In genomic region chr11:118437736-118438125, GRCh38 we compare ENCODE assay signal across 8 cellular contexts. TPM values are rescaled to one million over a fixed set of nuclear protein-coding genes. Genes with fewer than 3 reads are reported as not detected.
A peak's percentile ranks its signal among the peaks of the same experiment; 100 is the strongest.
DNase-seq lines count a peak whose midpoint lies in the region; ATAC-seq and TF ChIP-seq lines count a peak whose summit lies in the region.

No MANE protein-coding gene starts in this region.

- DNase-seq in NCI-H345 treated with DMSO at 0.1 percent for 48 hours (lab: John Stamatoyannopoulos, UW; ENCODE audit: unreplicated experiment) (peak; percentile 40), glutamatergic neuron (peak; percentile 74), putamen (ENCODE audit: low spot score) (peak; percentile 64), DMS53 (lab: John Stamatoyannopoulos, UW) (no peak), 8988T (no peak)
- peak; percentile 75 for DNase-seq in activated effector memory CD4-positive, alpha-beta T cell treated with anti-CD3 and anti-CD28 coated beads, Interleukin-2, amount 50 U/mL, for 16 hours

- peak overlapping the region; percentile 95 for H3K27ac Mint-ChIP-seq in glutamatergic neuron (ENCODE audit: unreplicated experiment)

- peaks cover 13% of the 10 kb centered on the region for H3K27me3 Mint-ChIP-seq in glutamatergic neuron (ENCODE audit: unreplicated experiment)

- H3K9me3 Mint-ChIP-seq in glutamatergic neuron (ENCODE audit: unreplicated experiment), result peaks cover 6% of the 10 kb centered on the region

- no peak for ATAC-seq in HG03095 (IDR thresholded peaks at IDR 0.05; ENCODE audit: unreplicated experiment)

- peak overlapping the region; percentile 93 for H3K4me3 ChIP-seq in GM12875 (ENCODE audit: low read depth, low read length)

- TF ChIP-seq CTCF in GM12875 (IDR thresholded peaks at IDR 0.05; ENCODE audit: borderline replicate concordance, insufficient read depth, low read depth, low read length) (no peak), glutamatergic neuron (IDR thresholded peaks at IDR 0.05; ENCODE audit: partially characterized antibody, unreplicated experiment) (no peak)

- peak overlapping the region; percentile 95 for H3K4me3 Mint-ChIP-seq in glutamatergic neuron (ENCODE audit: unreplicated experiment)

- H3K36me3 Mint-ChIP-seq in glutamatergic neuron (ENCODE audit: unreplicated experiment), result no peaks in the 10 kb centered on the region

- H3K4me1 Mint-ChIP-seq in glutamatergic neuron (ENCODE audit: low read depth, unreplicated experiment), result peaks cover 33% of the 10 kb centered on the region

RNA-seq across cellular contexts. Expression of gene KMT2A, which starts 1.4 kb away (rescaled TPM):
- 132 TPM for total RNA-seq in glutamatergic neuron (ENCODE audit: unreplicated experiment)

RNA-seq across cellular contexts. Expression of gene ATP5MG, which starts 36.3 kb away (rescaled TPM):
- 140 TPM for total RNA-seq in glutamatergic neuron (ENCODE audit: unreplicated experiment)

Comparison
In these comparisons a context has a peak if more than half of its experiments do, and no peak if none do; other contexts are left out.
1. DNase-seq: peak in NCI-H345 treated with DMSO at 0.1 percent for 48 hours (single experiment), activated effector memory CD4-positive, alpha-beta T cell treated with anti-CD3 and anti-CD28 coated beads, Interleukin-2, amount 50 U/mL, for 16 hours (single experiment), glutamatergic neuron (single experiment) and putamen (single experiment); none in DMS53 (single experiment) and 8988T (single experiment).